Comparison of ENCODE assay signal across 28 cellular contexts in genomic region chr18:64886995-64887394, GRCh38.
"Had no signal": no experiment of that assay in that cellular context is flagged by ENCODE, and none has a peak within 500 bp of the region (broad histone marks: within the 10 kb centered on the region; RNA-seq: fewer than 3 reads in every experiment).

No MANE protein-coding gene starts in this region.

- H3K4me2 ChIP-seq: hepatocyte had no signal

- H2AFZ ChIP-seq: hepatocyte had no signal

- H3K79me2 ChIP-seq: hepatocyte had no signal

- H3K9me3 ChIP-seq: colonic mucosa, esophagus muscularis mucosa, esophagus squamous epithelium, gastrocnemius medialis, gastroesophageal sphincter, heart left ventricle had no signal

- H3K27me3 ChIP-seq: colonic mucosa, dorsolateral prefrontal cortex, esophagus muscularis mucosa, esophagus squamous epithelium, foreskin keratinocyte, gastrocnemius medialis, gastroesophageal sphincter, heart left ventricle, heart right ventricle, hepatocyte had no signal

- H3K4me1 ChIP-seq: colonic mucosa, esophagus muscularis mucosa, esophagus squamous epithelium, foreskin keratinocyte, gastrocnemius medialis, gastroesophageal sphincter, heart right ventricle had no signal

- ATAC-seq: effector memory CD8-positive, alpha-beta T cell; esophagus mucosa; foreskin keratinocyte; gastrocnemius medialis; gastroesophageal sphincter; heart left ventricle; heart right ventricle had no signal

- FAIRE-seq: endometrium, endothelial cell of umbilical vein, frontal cortex had no signal

- DNase-seq: colonic mucosa; cortex of kidney; dermis blood vessel endothelial cell; dorsolateral prefrontal cortex; effector CD4-positive, alpha-beta T cell; effector CD8-positive, alpha-beta T cell; effector memory CD4-positive, alpha-beta T cell; effector memory CD8-positive, alpha-beta T cell; endodermal cell; erythroblast; esophagus squamous epithelium; foreskin fibroblast; foreskin melanocyte; gastrocnemius medialis; glutamatergic neuron; head of caudate nucleus; heart left ventricle; heart right ventricle had no signal

- H3K36me3 ChIP-seq: colonic mucosa, esophagus muscularis mucosa, esophagus squamous epithelium, gastrocnemius medialis, gastroesophageal sphincter, heart left ventricle, heart right ventricle had no signal

- H3K4me3 ChIP-seq: colonic mucosa, coronary artery, dorsolateral prefrontal cortex, esophagus muscularis mucosa, esophagus squamous epithelium, gastrocnemius medialis, gastroesophageal sphincter, heart left ventricle, heart right ventricle, hepatocyte had no signal

- H3K27ac ChIP-seq: colonic mucosa, coronary artery, dorsolateral prefrontal cortex, epithelial cell of prostate, esophagus muscularis mucosa, esophagus squamous epithelium, foreskin keratinocyte, gastrocnemius medialis, gastroesophageal sphincter, heart left ventricle, heart right ventricle, hepatocyte had no signal
